Comparison of ENCODE assay signal across 9 cellular contexts in the genomic region with DNA sequence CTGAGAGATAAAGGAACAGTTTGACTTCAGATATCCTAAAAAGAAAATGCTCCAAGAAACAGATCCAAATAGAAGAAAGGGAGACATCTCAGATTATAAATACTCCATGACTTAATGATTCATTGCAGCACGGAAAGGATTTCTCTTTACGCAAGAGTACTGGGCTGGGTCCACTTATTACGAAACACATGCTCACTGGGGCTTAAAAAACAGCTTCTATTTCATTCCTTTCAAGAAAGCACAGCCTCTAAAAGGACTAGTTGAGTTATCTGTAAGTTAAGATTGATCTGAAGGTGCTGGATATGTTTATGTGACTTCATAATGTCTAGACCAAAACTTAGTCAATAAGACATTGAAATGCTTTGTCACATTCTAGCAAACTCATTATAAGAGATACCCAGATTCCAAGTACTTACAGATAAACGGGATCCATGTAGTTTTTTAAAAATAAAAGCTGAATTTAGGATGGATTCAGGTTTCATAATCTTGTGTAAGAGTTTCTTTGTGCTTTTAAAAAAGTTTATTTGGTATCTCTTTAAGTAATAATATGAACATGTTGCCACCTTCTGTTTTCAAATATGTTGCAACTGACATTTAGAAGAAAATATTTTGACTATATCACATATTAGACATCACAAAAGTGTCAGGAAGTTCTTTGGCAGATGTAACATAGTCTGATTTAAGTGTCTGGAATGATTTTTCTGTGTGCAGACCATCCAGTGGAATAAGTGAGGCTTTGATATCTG.
A peak's percentile ranks its signal among the peaks of the same experiment; 100 is the strongest.
DNase-seq lines count a peak whose midpoint lies in the region; ATAC-seq and TF ChIP-seq lines count a peak whose summit lies in the region.
"Had no signal": no experiment of that assay in that cellular context is flagged by ENCODE, and none has a peak within 500 bp of the region (broad histone marks: within the 10 kb centered on the region; RNA-seq: fewer than 3 reads in every experiment).

No MANE protein-coding gene starts in this region.

- in situ Hi-C loops in IMR-90 (cut with MboI; ENCODE audit: low sequenced_read_pairs) = loop anchor here (5.0 kb wide), 1 partner anchor 39 kb away; no protein-coding TSS in a partner anchor
- in situ Hi-C loops in astrocyte of the cerebellum (cut with HindIII; ENCODE audit: low sequenced_read_pairs) = no loop called here

- H3K27me3 ChIP-seq in IMR-90 (ENCODE audit: control insufficient read depth, insufficient read depth, low read length) = no peaks in the 10 kb centered on the region
- H3K27me3 ChIP-seq in kidney epithelial cell (ENCODE audit: control insufficient read depth, insufficient read depth, low read length) = no peaks in the 10 kb centered on the region
- no peaks in the 10 kb centered on the region for H3K27me3 ChIP-seq in subcutaneous abdominal adipose tissue (ENCODE audit: control insufficient read depth in 5 of 5, insufficient read depth in 4 of 5, low read length in 5 of 5)
- H3K27me3 ChIP-seq in BE2C = no peaks in the 10 kb centered on the region

- POLR2A ChIA-PET in IMR-90 (lab: Charles Lee; ENCODE audit: unreplicated experiment) = interaction anchor here (0.5 to 1.2 kb wide), 2 partner anchors 9 to 597 kb away, joined by 3 to 9 read pairs; no protein-coding TSS in a partner anchor

- peak overlapping the region; percentile 99 for H2BK5ac ChIP-seq in IMR-90 (ENCODE audit: low read depth, low read length, poor library complexity, severe bottlenecking)

- H2BK20ac ChIP-seq in IMR-90 (ENCODE audit: low read depth, low read length) = peak overlapping the region; percentile 96

- peaks cover 8% of the 10 kb centered on the region; the same call in 1 of the 2 replicates for H3K9me1 ChIP-seq in IMR-90 (ENCODE audit: insufficient read depth, low read length)

- H3K4ac ChIP-seq in IMR-90 (ENCODE audit: low read depth, low read length) = peak overlapping the region; percentile 94

- intact Hi-C loops in IMR-90 (cut with micrococcal nuclease) = loop anchor here (2.0 kb wide), 1 partner anchor 37 kb away; no protein-coding TSS in a partner anchor

- H3K9me3 ChIP-seq in IMR-90 (ENCODE audit: control insufficient read depth, insufficient read depth, low read length) (no peaks in the 10 kb centered on the region), subcutaneous abdominal adipose tissue (ENCODE audit: control insufficient read depth in 5 of 5, low read length in 5 of 5) (no peaks in the 10 kb centered on the region), BE2C (no peaks in the 10 kb centered on the region)

- peak overlapping the region; percentile 92 to 95 for H4K8ac ChIP-seq in IMR-90 (ENCODE audit: low read depth in 2 of 2, low read length in 2 of 2)

- H3K27ac ChIP-seq in IMR-90 (ENCODE audit: insufficient read depth, low read length) (peak overlapping the region; percentile 89), subcutaneous abdominal adipose tissue (ENCODE audit: low read depth, low read length) (peak overlapping the region; percentile 96)

- H4K91ac ChIP-seq in IMR-90 (ENCODE audit: insufficient read depth, low read depth, low read length) = peak overlapping the region; percentile 98

- TF ChIP-seq RAD21 in IMR-90 (IDR thresholded peaks at IDR 0.05; ENCODE audit: low read length) = no peak

- peaks cover 11% of the 10 kb centered on the region for H3K4me1 ChIP-seq in IMR-90 (ENCODE audit: control insufficient read depth, insufficient read depth, low read length)
- H3K4me1 ChIP-seq in subcutaneous abdominal adipose tissue (ENCODE audit: control insufficient read depth in 5 of 5, insufficient read depth in 5 of 5, low read length in 5 of 5) = peaks cover 0 to 35% (median 28%) of the 10 kb centered on the region in 5 donors
- no peaks in the 10 kb centered on the region for H3K4me1 ChIP-seq in BE2C

- H3K14ac ChIP-seq in IMR-90 (replicated peaks; ENCODE audit: low read depth, low read length) = peak overlapping the region; percentile 92

- peak overlapping the region; percentile 38 for H2AFZ ChIP-seq in IMR-90 (replicated peaks; ENCODE audit: low read length, poor library complexity)

- H3K4me3 ChIP-seq in IMR-90 (ENCODE audit: insufficient read depth, low read depth, low read length) = no peak overlapping the region
- no peak overlapping the region for H3K4me3 ChIP-seq in astrocyte of the cerebellum (ENCODE audit: low read depth, low read length)
- H3K4me3 ChIP-seq in kidney epithelial cell (ENCODE audit: low read depth, low read length) = no peak overlapping the region
- H3K4me3 ChIP-seq in subcutaneous abdominal adipose tissue (ENCODE audit: low read depth in 1 of 5, low read length in 5 of 5) = peak overlapping the region in 3 of 5 donors; percentile 57 to 62 (median 58)
- no peak overlapping the region for H3K4me3 ChIP-seq in BE2C (ENCODE audit: low read depth, low read length)

- no peak overlapping the region for H2AK9ac ChIP-seq in IMR-90 (replicated peaks; ENCODE audit: low read depth, low read length, poor library complexity)

- no peaks in the 10 kb centered on the region for H4K20me1 ChIP-seq in IMR-90 (ENCODE audit: insufficient read depth, low read length)

- CTCF ChIA-PET in IMR-90 (lab: Yijun Ruan, JAX) = interaction anchor here (1.4 to 1.9 kb wide), 3 partner anchors 10 to 45 kb away, joined by 3 to 15 read pairs (median 3); no protein-coding TSS in a partner anchor

- dilution Hi-C loops in IMR-90 (cut with HindIII; ENCODE audit: low sequenced_read_pairs, unreplicated experiment) = no loop called here

- peak overlapping the region; percentile 96 for H3K18ac ChIP-seq in IMR-90 (ENCODE audit: low read depth, low read length)

- no TSS peak for BruUV-seq in IMR-90 (replicated peaks; lab: Mats Ljungman, UMichigan)

- H3K4me2 ChIP-seq in IMR-90 (ENCODE audit: low read depth, low read length) = peak overlapping the region; percentile 73

- H3K56ac ChIP-seq in IMR-90 (ENCODE audit: extremely low read depth, insufficient read depth, low read length) = peak overlapping the region; percentile 93

- peak overlapping the region; percentile 94 for H2BK120ac ChIP-seq in IMR-90 (ENCODE audit: low read depth, low read length)

- no CpG with 5 or more reads among the region's 4 CpGs for WGBS in IMR-90 (ENCODE audit: extremely low coverage in 2 of 2, insufficient read length in 1 of 2), 2 experiments

- TF ChIP-seq CTCF in IMR-90 (conservative IDR thresholded peaks at IDR 0.05; ENCODE audit: low read depth, low read length) (no peak), astrocyte of the cerebellum (IDR thresholded peaks at IDR 0.05; ENCODE audit: low read depth, low read length, missing control alignments) (no peak), kidney epithelial cell (IDR thresholded peaks at IDR 0.05; ENCODE audit: insufficient read depth, low read length, poor library complexity, severe bottlenecking) (no peak), BE2C (IDR thresholded peaks at IDR 0.05; ENCODE audit: low read depth, low read length) (no peak)

- H2AK5ac ChIP-seq in IMR-90 (ENCODE audit: low read depth, low read length) = no peak overlapping the region

- ATAC-seq in IMR-90 (ENCODE audit: low read depth) (peak; percentile 68), HG02623 (IDR thresholded peaks at IDR 0.05; ENCODE audit: unreplicated experiment) (no peak)

- H3K36me3 ChIP-seq in IMR-90 (ENCODE audit: control insufficient read depth, insufficient read depth, low read length) (peaks cover 6% of the 10 kb centered on the region), kidney epithelial cell (ENCODE audit: control insufficient read depth, insufficient read depth, low read length) (no peaks in the 10 kb centered on the region), subcutaneous abdominal adipose tissue (ENCODE audit: control insufficient read depth in 5 of 5, insufficient read depth in 5 of 5, low read length in 5 of 5) (peaks cover 0 to 13% (median 11%) of the 10 kb centered on the region in 5 donors), BE2C (peaks cover 71% of the 10 kb centered on the region)

- peak overlapping the region; percentile 64 for H3K23ac ChIP-seq in IMR-90 (ENCODE audit: low read depth, low read length)

- H3K79me1 ChIP-seq in IMR-90 (ENCODE audit: low read depth in 1 of 2, low read length in 2 of 2) = peaks cover 0 to 7% of the 10 kb centered on the region in 2 experiments; a peak in 1 of 4 replicates

- peak overlapping the region; percentile 97 for H4K5ac ChIP-seq in IMR-90 (ENCODE audit: low read depth, low read length)

- DNase-seq in IMR-90 (peak; percentile 93), astrocyte of the cerebellum (ENCODE audit: low read depth) (peak; percentile 34), kidney epithelial cell (ENCODE audit: low read depth) (peak; percentile 77), BE2C (no peak), GM19240 (ENCODE audit: insufficient read length, low spot score) (no peak), cerebellum (ENCODE audit: low spot score) (no peak)
- DNase-seq: NCI-H1930 had no signal

- H3K9ac ChIP-seq in IMR-90 (ENCODE audit: low read depth, low read length) (peak overlapping the region; percentile 64), subcutaneous abdominal adipose tissue (ENCODE audit: low read length in 5 of 5) (peak overlapping the region in 4 of 5 donors; percentile 5 to 87 (median 49))

- H2BK15ac ChIP-seq in IMR-90 (ENCODE audit: low read depth, low read length) = peak overlapping the region; percentile 92

- no peak for TF ChIP-seq POLR2A in IMR-90 (IDR thresholded peaks at IDR 0.05; ENCODE audit: low read depth, low read length)

TF ChIP-seq in IMR-90, 13 proteins besides CTCF, POLR2A, EP300 and RAD21:
- TF ChIP-seq CEBPB (IDR thresholded peaks at IDR 0.05; ENCODE audit: low read depth, low read length) (peak; percentile 99), MXI1 (IDR thresholded peaks at IDR 0.05; ENCODE audit: borderline replicate concordance, low read depth, low read length) (no peak), RCOR1 (IDR thresholded peaks at IDR 0.05; ENCODE audit: insufficient replicate concordance, low read length) (no peak), CHD1 (IDR thresholded peaks at IDR 0.05; ENCODE audit: low read depth, low read length) (no peak)

Comparison
In these comparisons a context has a peak if more than half of its experiments do, and no peak if none do; other contexts are left out.
1. DNase-seq: peak in IMR-90 (single experiment), astrocyte of the cerebellum (single experiment) and kidney epithelial cell (single experiment); none in BE2C (single experiment), GM19240 (single experiment) and cerebellum (single experiment).
2. H3K4me3 ChIP-seq: peak in subcutaneous abdominal adipose tissue (3 of 5); none in IMR-90 (single experiment), astrocyte of the cerebellum (single experiment), kidney epithelial cell (single experiment) and BE2C (single experiment).